12 cellular contexts compared by ENCODE assay signal in the genomic region with DNA sequence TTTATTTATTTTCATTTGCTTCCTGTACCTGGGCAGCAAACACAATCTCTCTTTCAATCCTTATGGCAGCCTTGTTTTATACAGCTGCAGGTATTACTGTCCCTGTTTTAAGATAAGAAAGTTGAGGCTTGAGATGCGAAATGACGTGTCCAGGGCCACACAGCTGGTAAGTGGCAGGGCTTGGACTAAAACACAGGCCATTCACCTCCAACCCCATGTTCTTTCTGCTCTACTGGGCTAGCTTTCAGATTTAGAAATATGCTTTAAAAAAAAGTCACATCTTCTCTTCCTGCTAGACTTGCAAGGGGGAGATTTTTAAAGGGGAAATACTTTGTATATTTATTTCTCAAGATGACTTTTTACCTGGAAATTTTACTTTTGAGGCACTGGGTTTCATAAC.
DNase-seq lines count a peak whose midpoint lies in the region; ATAC-seq and TF ChIP-seq lines count a peak whose summit lies in the region.
"Had no signal": no experiment of that assay in that cellular context is flagged by ENCODE, and none has a peak within 500 bp of the region (broad histone marks: within the 10 kb centered on the region; RNA-seq: fewer than 3 reads in every experiment).

No MANE protein-coding gene starts in this region.

- peak overlapping the region; percentile 82 for H3K27ac Mint-ChIP-seq in activated T-cell treated with anti-CD3 and anti-CD28 coated beads, Interleukin-2, amount 50 U/mL, for 24 hours

- peaks cover 0 to 54% (median 18%) of the 10 kb centered on the region in 4 donors for H3K4me1 ChIP-seq in tibial artery
- H3K4me1 ChIP-seq: right lobe of liver had no signal

- ATAC-seq in GM21786 (IDR thresholded peaks at IDR 0.05; ENCODE audit: unreplicated experiment) (peak; percentile 91), HG03342 (IDR thresholded peaks at IDR 0.05; ENCODE audit: unreplicated experiment) (peak; percentile 96)

- TF ChIP-seq CTCF in tibial artery (IDR thresholded peaks at IDR 0.05), result no peak

- intact Hi-C loops in tibial artery (cut with DNase I; ENCODE audit: low total_unique reads), result no loop called here

- no peaks in the 10 kb centered on the region for H3K9me3 ChIP-seq in tibial artery
- H3K9me3 ChIP-seq: right lobe of liver had no signal

- H3K4me3 Mint-ChIP-seq in activated T-cell treated with anti-CD3 and anti-CD28 coated beads, Interleukin-2, amount 50 U/mL, for 24 hours, result no peak overlapping the region

- peaks cover 14% of the 10 kb centered on the region for H3K4me1 Mint-ChIP-seq in activated T-cell treated with anti-CD3 and anti-CD28 coated beads, Interleukin-2, amount 50 U/mL, for 24 hours (ENCODE audit: low read depth)

- peaks cover 0 to 18% (median 3%) of the 10 kb centered on the region in 3 donors for H3K36me3 ChIP-seq in tibial artery

- H3K27me3 ChIP-seq in tibial artery, result no peaks in the 10 kb centered on the region
- H3K27me3 ChIP-seq: right lobe of liver had no signal

- no peaks in the 10 kb centered on the region for H3K27me3 Mint-ChIP-seq in activated T-cell treated with anti-CD3 and anti-CD28 coated beads, Interleukin-2, amount 50 U/mL, for 24 hours

- peak overlapping the region; percentile 59 for H3K27ac ChIP-seq in tibial artery
- H3K27ac ChIP-seq: right lobe of liver had no signal

- no peak overlapping the region for H3K4me3 ChIP-seq in tibial artery
- H3K4me3 ChIP-seq: right lobe of liver had no signal

- H3K36me3 Mint-ChIP-seq in activated T-cell treated with anti-CD3 and anti-CD28 coated beads, Interleukin-2, amount 50 U/mL, for 24 hours (ENCODE audit: low read depth), result peaks cover 73% of the 10 kb centered on the region

- no peaks in the 10 kb centered on the region for H3K9me3 Mint-ChIP-seq in activated T-cell treated with anti-CD3 and anti-CD28 coated beads, Interleukin-2, amount 50 U/mL, for 24 hours

- no peak for DNase-seq in activated T-cell treated with anti-CD3 and anti-CD28 coated beads, Interleukin-2, amount 50 U/mL, for 24 hours
- no peak for DNase-seq in activated T-cell treated with anti-CD3 and anti-CD28 coated beads for 4 hours
- no peak for DNase-seq in tibial artery
- no peak for DNase-seq in central memory CD4-positive, alpha-beta T cell
- no peak for DNase-seq in occipital lobe (lab: John Stamatoyannopoulos, UW)
- no peak for DNase-seq in amniotic stem cell (lab: John Stamatoyannopoulos, UW)
- DNase-seq: ACHN; activated CD8-positive, alpha-beta memory T cell treated with anti-CD3 and anti-CD28 coated beads, Interleukin-2, amount 50 U/mL, for 48 hours; mesenchymal stem cell; right lobe of liver had no signal
